ENCODE assay signal across 11 cellular contexts in genomic region chr7:129569811-129570215, GRCh38. TPM values are rescaled to one million over a fixed set of nuclear protein-coding genes. Genes with fewer than 3 reads are reported as not detected.
DNase-seq lines count a peak whose midpoint lies in the region; ATAC-seq and TF ChIP-seq lines count a peak whose summit lies in the region.
"Had no signal": no experiment of that assay in that cellular context is flagged by ENCODE, and none has a peak within 500 bp of the region (broad histone marks: within the 10 kb centered on the region; RNA-seq: fewer than 3 reads in every experiment).

No MANE protein-coding gene starts in this region.

- H3K27ac Mint-ChIP-seq in activated T-helper 1 cell treated with anti-CD3 and anti-CD28 coated beads, Interleukin-12 subunit alpha, Interleukin-12 subunit beta, Interleukin-2, Interleukin-4 antibody, amounts not matched to agents 30 ng/mL and 10 ng/mL and 1 ng/mL, durations not matched to agents 14 hours and 24 hours and 36 hours: no peak overlapping the region

- no peak overlapping the region for H4K12ac ChIP-seq in trophoblast cell (ENCODE audit: low read depth, low read length)

- no peak overlapping the region for H4K8ac ChIP-seq in trophoblast cell (ENCODE audit: low read depth, low read length)

- no peak overlapping the region for H3K4ac ChIP-seq in trophoblast cell (ENCODE audit: low read depth, low read length)

- H3K79me2 ChIP-seq in trophoblast cell (ENCODE audit: control insufficient read depth, insufficient read depth, low read length, poor library complexity): no peaks in the 10 kb centered on the region

- no peaks in the 10 kb centered on the region for H3K36me3 Mint-ChIP-seq in activated T-helper 1 cell treated with anti-CD3 and anti-CD28 coated beads, Interleukin-12 subunit alpha, Interleukin-12 subunit beta, Interleukin-2, Interleukin-4 antibody, amounts not matched to agents 30 ng/mL and 10 ng/mL and 1 ng/mL, durations not matched to agents 14 hours and 24 hours and 36 hours (ENCODE audit: low read depth)

- no peak overlapping the region for H3K4me2 ChIP-seq in trophoblast cell (ENCODE audit: low read length)

- no peak for TF ChIP-seq EP300 in gastroesophageal sphincter (IDR thresholded peaks at IDR 0.05)

- in situ Hi-C loops in Panc1 (cut with HindIII; ENCODE audit: low pct_unique_long_range_greater_than_20kb, low sequenced_read_pairs): no loop called here

- peaks cover 4% of the 10 kb centered on the region for H3K79me1 ChIP-seq in trophoblast cell (ENCODE audit: low read length)

- H4K91ac ChIP-seq in trophoblast cell (ENCODE audit: low read depth, low read length): peak overlapping the region; percentile 1

- TF ChIP-seq CTCF in Panc1 (IDR thresholded peaks at IDR 0.05): no peak
- no peak for TF ChIP-seq CTCF in gastroesophageal sphincter (IDR thresholded peaks at IDR 0.05)

- H3K23ac ChIP-seq in trophoblast cell (ENCODE audit: low read length): no peak overlapping the region

- H3K9me3 ChIP-seq in Panc1 (ENCODE audit: control insufficient read depth, insufficient read depth, low read depth, low read length) (no peaks in the 10 kb centered on the region), trophoblast cell (ENCODE audit: insufficient read depth, low read depth, low read length) (no peaks in the 10 kb centered on the region), gastroesophageal sphincter (no peaks in the 10 kb centered on the region)
- H3K9me3 ChIP-seq: ascending aorta had no signal

- H3K14ac ChIP-seq in trophoblast cell (ENCODE audit: low read length): no peak overlapping the region

- no CpG with 5 or more reads among the region's 2 CpGs for WGBS in trophoblast cell (ENCODE audit: extremely low coverage, insufficient coverage, insufficient read length)
- 69 to 71% methylated on average over 1 to 2 of the region's 2 CpGs for WGBS in gastroesophageal sphincter (ENCODE audit: low coverage in 1 of 2), 2 donors

- no peak for TF ChIP-seq POLR2A in gastroesophageal sphincter (IDR thresholded peaks at IDR 0.05)

- H2AFZ ChIP-seq in trophoblast cell (ENCODE audit: insufficient read depth, low read length, poor library complexity): no peak overlapping the region

- DNase-seq in H4 (ENCODE audit: low spot score) (peak; percentile 87), Panc1 (ENCODE audit: low read depth, low spot score) (peak; percentile 71), trophoblast cell (peak; percentile 76 to 84), activated T-cell treated with anti-CD3 and anti-CD28 coated beads for 4 hours (no peak)
- no peak for DNase-seq in activated T-helper 1 cell treated with anti-CD3 and anti-CD28 coated beads, Interleukin-12 subunit alpha, Interleukin-12 subunit beta, Interleukin-2, Interleukin-4 antibody, amounts not matched to agents 30 ng/mL and 10 ng/mL and 1 ng/mL, durations not matched to agents 14 hours and 24 hours and 36 hours (ENCODE audit: low spot score)
- DNase-seq: activated CD4-positive, alpha-beta T cell treated with anti-CD3 and anti-CD28 coated beads, Interleukin-2, amount 50 U/mL, for 48 hours; posterior cingulate gyrus had no signal

- H2BK120ac ChIP-seq in trophoblast cell (ENCODE audit: insufficient read depth, low read length, poor library complexity): no peak overlapping the region

- CTCF ChIA-PET in Panc1 (lab: Charles Lee): no interaction called here

- peaks cover 9% of the 10 kb centered on the region for H3K27me3 Mint-ChIP-seq in activated T-helper 1 cell treated with anti-CD3 and anti-CD28 coated beads, Interleukin-12 subunit alpha, Interleukin-12 subunit beta, Interleukin-2, Interleukin-4 antibody, amounts not matched to agents 30 ng/mL and 10 ng/mL and 1 ng/mL, durations not matched to agents 14 hours and 24 hours and 36 hours (ENCODE audit: insufficient read depth)

- intact Hi-C loops in Panc1 (cut with micrococcal nuclease; ENCODE audit: unreplicated experiment): no loop called here
- intact Hi-C loops in activated T-helper 1 cell treated with anti-CD3 and anti-CD28 coated beads, Interleukin-12 subunit alpha, Interleukin-12 subunit beta, Interleukin-2, Interleukin-4 antibody, amounts not matched to agents 30 ng/mL and 10 ng/mL and 1 ng/mL, durations not matched to agents 14 hours and 24 hours and 36 hours (cut with micrococcal nuclease): no loop called here

- H3K36me3 ChIP-seq in Panc1 (ENCODE audit: control insufficient read depth, insufficient read depth, low read length): no peaks in the 10 kb centered on the region
- H3K36me3 ChIP-seq in trophoblast cell (ENCODE audit: control insufficient read depth in 1 of 2, insufficient read depth in 2 of 2, low read length in 2 of 2): no peaks in the 10 kb centered on the region
- H3K36me3 ChIP-seq in gastroesophageal sphincter: no peaks in the 10 kb centered on the region
- H3K36me3 ChIP-seq: ascending aorta had no signal

- no peak overlapping the region for H2BK5ac ChIP-seq in trophoblast cell (ENCODE audit: low read depth, low read length, poor library complexity)

- no peak overlapping the region for H3K4me3 ChIP-seq in Panc1 (ENCODE audit: low read depth in 2 of 2, low read length in 2 of 2)
- H3K4me3 ChIP-seq in trophoblast cell (ENCODE audit: low read depth, low read length): no peak overlapping the region
- H3K4me3 ChIP-seq in gastroesophageal sphincter: no peak overlapping the region
- H3K4me3 ChIP-seq: ascending aorta had no signal

- H3K27ac ChIP-seq in Panc1 (ENCODE audit: low read length) (no peak overlapping the region), trophoblast cell (ENCODE audit: low read depth, low read length) (peak overlapping the region; percentile 39), gastroesophageal sphincter (no peak overlapping the region)
- H3K27ac ChIP-seq: ascending aorta had no signal

- POLR2A ChIA-PET in Panc1 (lab: Charles Lee): no interaction called here

- no peaks in the 10 kb centered on the region; the same call in 1 of the 2 replicates for H3K27me3 ChIP-seq in Panc1 (ENCODE audit: control insufficient read depth, insufficient read depth, low read length)
- H3K27me3 ChIP-seq in trophoblast cell (ENCODE audit: insufficient read depth, low read length): no peaks in the 10 kb centered on the region
- peaks cover 28% of the 10 kb centered on the region for H3K27me3 ChIP-seq in gastroesophageal sphincter
- H3K27me3 ChIP-seq: ascending aorta had no signal

- no peaks in the 10 kb centered on the region for H3K4me1 Mint-ChIP-seq in activated T-helper 1 cell treated with anti-CD3 and anti-CD28 coated beads, Interleukin-12 subunit alpha, Interleukin-12 subunit beta, Interleukin-2, Interleukin-4 antibody, amounts not matched to agents 30 ng/mL and 10 ng/mL and 1 ng/mL, durations not matched to agents 14 hours and 24 hours and 36 hours (ENCODE audit: low read depth)

- H3K4me3 Mint-ChIP-seq in activated T-helper 1 cell treated with anti-CD3 and anti-CD28 coated beads, Interleukin-12 subunit alpha, Interleukin-12 subunit beta, Interleukin-2, Interleukin-4 antibody, amounts not matched to agents 30 ng/mL and 10 ng/mL and 1 ng/mL, durations not matched to agents 14 hours and 24 hours and 36 hours: no peak overlapping the region

- H3K9ac ChIP-seq in trophoblast cell (ENCODE audit: low read length): peak overlapping the region; percentile 30

- no peaks in the 10 kb centered on the region for H3K9me3 Mint-ChIP-seq in activated T-helper 1 cell treated with anti-CD3 and anti-CD28 coated beads, Interleukin-12 subunit alpha, Interleukin-12 subunit beta, Interleukin-2, Interleukin-4 antibody, amounts not matched to agents 30 ng/mL and 10 ng/mL and 1 ng/mL, durations not matched to agents 14 hours and 24 hours and 36 hours

- no peak overlapping the region for H2AK5ac ChIP-seq in trophoblast cell (ENCODE audit: low read length)

- H3K4me1 ChIP-seq in Panc1 (ENCODE audit: control insufficient read depth, insufficient read depth, low read length) (no peaks in the 10 kb centered on the region), trophoblast cell (ENCODE audit: control insufficient read depth in 1 of 2, insufficient read depth in 2 of 2, low read length in 2 of 2) (peaks cover 0 to 5% of the 10 kb centered on the region in 2 experiments), gastroesophageal sphincter (no peaks in the 10 kb centered on the region)
- H3K4me1 ChIP-seq: ascending aorta had no signal

- ATAC-seq in Panc1: peak; percentile 70; the same call in 1 of the 2 replicates
- ATAC-seq in esophagus mucosa: peak; percentile 85
- ATAC-seq in HG02610 (IDR thresholded peaks at IDR 0.05; ENCODE audit: unreplicated experiment): no peak
- ATAC-seq in gastroesophageal sphincter: no peak

- H3K18ac ChIP-seq in trophoblast cell (ENCODE audit: low read length): no peak overlapping the region

- H2BK12ac ChIP-seq in trophoblast cell (ENCODE audit: low read length): no peak overlapping the region

- BruUV-seq in Panc1 (replicated peaks; lab: Mats Ljungman, UMichigan): no TSS peak

RNA-seq across cellular contexts. Expression of gene NRF1, which starts 41.7 kb away (rescaled TPM):
- total RNA-seq in H4 (2014; rRNA removed; shearing (Covaris generic)): 13.9 and 16.9 TPM in 2 replicates
- total RNA-seq in Panc1 (2021; ENCODE audit: unreplicated experiment): 14.0 TPM
- 9.8 TPM for polyA plus RNA-seq in Panc1 (2012; ENCODE audit: insufficient read length)
- 9.1 TPM for total RNA-seq in esophagus mucosa
- polyA plus RNA-seq in trophoblast cell (2013): 7.4 and 7.8 TPM in 2 replicates
- total RNA-seq in activated T-helper 1 cell treated with anti-CD3 and anti-CD28 coated beads, Interleukin-12 subunit alpha, Interleukin-12 subunit beta, Interleukin-2, Interleukin-4 antibody, amounts not matched to agents 30 ng/mL and 10 ng/mL and 1 ng/mL, durations not matched to agents 14 hours and 24 hours and 36 hours: 22.8 and 25.9 TPM in 2 replicates
- 10 to 100 TPM in 3 of 4 donors, 1 to 10 TPM in 1; 7.8 to 20.5 (median 17.0) TPM for total RNA-seq in gastroesophageal sphincter

Comparison
In these comparisons a context has a peak if more than half of its experiments do, and no peak if none do; other contexts are left out.
1. DNase-seq: peak in H4 (single experiment), Panc1 (single experiment) and trophoblast cell (2 of 2); none in activated T-helper 1 cell treated with anti-CD3 and anti-CD28 coated beads, Interleukin-12 subunit alpha, Interleukin-12 subunit beta, Interleukin-2, Interleukin-4 antibody, amounts not matched to agents 30 ng/mL and 10 ng/mL and 1 ng/mL, durations not matched to agents 14 hours and 24 hours and 36 hours (single experiment) and activated T-cell treated with anti-CD3 and anti-CD28 coated beads for 4 hours (single experiment).
2. ATAC-seq: peak in Panc1 (single experiment) and esophagus mucosa (single experiment); none in HG02610 (single experiment) and gastroesophageal sphincter (single experiment).